ENCODE assay signal across 8 cellular contexts in genomic region chr6:45922728-45923351, GRCh38.
DNase-seq lines count a peak whose midpoint lies in the region; ATAC-seq, FAIRE-seq and TF ChIP-seq lines count a peak whose summit lies in the region.

No MANE protein-coding gene starts in this region.

- no peaks in the 10 kb centered on the region for H3K79me2 ChIP-seq in PC-3 (ENCODE audit: low read length)

- intact Hi-C loops in PC-3 (cut with micrococcal nuclease) (loop anchor here (1.0 to 5.0 kb wide), 7 partner anchors 208 to 1446 kb away; no protein-coding TSS in a partner anchor), pancreas (cut with DNase I) (loop anchor here in 1 of 3 donors (10.0 kb wide), 1 partner anchor 1448 kb away; no protein-coding TSS in a partner anchor)

- no peak for TF ChIP-seq POLR2A in gastroesophageal sphincter (IDR thresholded peaks at IDR 0.05)
- peak in 1 of 2 donors; percentile 16 for TF ChIP-seq POLR2A in tibial nerve (IDR thresholded peaks at IDR 0.05)

- H3K36me3 ChIP-seq in PC-3 (ENCODE audit: low read depth, low read length) (no peaks in the 10 kb centered on the region), gastroesophageal sphincter (no peaks in the 10 kb centered on the region), pancreas (no peaks in the 10 kb centered on the region), tibial nerve (no peaks in the 10 kb centered on the region)

- no peak overlapping the region for H3K9ac ChIP-seq in PC-3 (ENCODE audit: low read length)

- POLR2A ChIA-PET in PC-3 (lab: Charles Lee; ENCODE audit: unreplicated experiment) = interaction anchor here (0.6 kb wide), 2 partner anchors 385 to 398 kb away, joined by 3 to 4 read pairs; no protein-coding TSS in a partner anchor

- H3K4me3 ChIP-seq in PC-3 (ENCODE audit: low read length) (no peak overlapping the region; the same call in 1 of the 2 replicates), gastroesophageal sphincter (no peak overlapping the region), pancreas (no peak overlapping the region), tibial nerve (no peak overlapping the region)

- DNase-seq in DMS53 treated with DMSO at 0.1 percent for 48 hours (lab: John Stamatoyannopoulos, UW; ENCODE audit: unreplicated experiment) = peak; percentile 25
- DNase-seq in PC-3 = peak; percentile 72
- DNase-seq in activated effector memory CD4-positive, alpha-beta T cell treated with anti-CD3 and anti-CD28 coated beads, Interleukin-2, amount 50 U/mL, for 16 hours = peak; percentile 80
- DNase-seq in pancreas = peak in 4 of 6 donors; percentile 13 to 51 (median 30)
- peak; percentile 59 to 79 for DNase-seq in tibial nerve (ENCODE audit: low spot score in 2 of 2)

- H3K9me2 ChIP-seq in PC-3 (replicated peaks; ENCODE audit: low read length) = no peaks in the 10 kb centered on the region

- no peaks in the 10 kb centered on the region for H4K20me1 ChIP-seq in PC-3 (ENCODE audit: low read length)

- ATAC-seq in HG02763 (IDR thresholded peaks at IDR 0.05; ENCODE audit: unreplicated experiment) (peak; percentile 46), PC-3 (peak; percentile 72), gastroesophageal sphincter (peak; percentile 61), pancreas (peak in 3 of 4 donors; percentile 84 to 94 (median 93)), HG03457 (IDR thresholded peaks at IDR 0.05; ENCODE audit: unreplicated experiment) (no peak)

- H3K9me3 ChIP-seq in PC-3 (ENCODE audit: low read length) (no peaks in the 10 kb centered on the region), gastroesophageal sphincter (no peaks in the 10 kb centered on the region), pancreas (no peaks in the 10 kb centered on the region), tibial nerve (no peaks in the 10 kb centered on the region)

- H3K27me3 ChIP-seq in PC-3 (ENCODE audit: low read length) (no peaks in the 10 kb centered on the region), gastroesophageal sphincter (peaks cover 4% of the 10 kb centered on the region), pancreas (peaks cover 0 to 4% (median 0%) of the 10 kb centered on the region in 4 donors), tibial nerve (no peaks in the 10 kb centered on the region)

- peak overlapping the region; percentile 72 for H2AFZ ChIP-seq in PC-3 (ENCODE audit: low read length)

- BruUV-seq in PC-3 (replicated peaks; lab: Mats Ljungman, UMichigan) = no TSS peak

- CTCF ChIA-PET in PC-3 (lab: Charles Lee) = interaction anchor here (0.6 to 2.3 kb wide), 13 partner anchors 138 to 1447 kb away, joined by 3 to 21 read pairs (median 5); no protein-coding TSS in a partner anchor

- H3K27ac ChIP-seq in PC-3 (ENCODE audit: low read length) = no peak overlapping the region
- no peak overlapping the region for H3K27ac ChIP-seq in gastroesophageal sphincter
- H3K27ac ChIP-seq in pancreas = no peak overlapping the region
- H3K27ac ChIP-seq in tibial nerve = peak overlapping the region in 1 of 4 donors; percentile 55

- WGBS in gastroesophageal sphincter (ENCODE audit: low coverage in 1 of 2), 2 donors = 36 to 44% methylated on average over 11 of the region's 11 CpGs
- 33 to 37% methylated on average over 11 of the region's 11 CpGs for WGBS in pancreas, 2 donors
- WGBS in tibial nerve, 2 donors = 29 to 31% methylated on average over 11 of the region's 11 CpGs

- H3K4me2 ChIP-seq in PC-3 (ENCODE audit: low read length) = peak overlapping the region; percentile 36

- TF ChIP-seq CTCF in PC-3 (conservative IDR thresholded peaks at IDR 0.05; ENCODE audit: low read depth, low read length) = peak; percentile 91
- peak in 3 of 4 experiments; percentile 34 to 59 (median 40) for TF ChIP-seq CTCF in gastroesophageal sphincter (IDR thresholded peaks at IDR 0.05)
- peak in 3 of 4 donors; percentile 21 to 32 (median 27) for TF ChIP-seq CTCF in pancreas (IDR thresholded peaks at IDR 0.05)
- TF ChIP-seq CTCF in tibial nerve (IDR thresholded peaks at IDR 0.05) = peak; percentile 52 to 80 (median 61)

- TF ChIP-seq EP300 in gastroesophageal sphincter (IDR thresholded peaks at IDR 0.05) (no peak), tibial nerve (IDR thresholded peaks at IDR 0.05) (no peak)

- FAIRE-seq in pancreas (lab: Jason Lieb, UNC) = no peak

- H3K4me1 ChIP-seq in PC-3 (ENCODE audit: insufficient read depth, low read length) (peaks cover 33% of the 10 kb centered on the region), gastroesophageal sphincter (no peaks in the 10 kb centered on the region), pancreas (no peaks in the 10 kb centered on the region), tibial nerve (peaks cover 0 to 20% (median 4%) of the 10 kb centered on the region in 4 donors)

- no peaks in the 10 kb centered on the region for H3F3A ChIP-seq in PC-3 (ENCODE audit: low read length, unreplicated experiment)

Comparison
In these comparisons a context has a peak if more than half of its experiments do, and no peak if none do; other contexts are left out.
1. DNase-seq: peak in every context shown above with its lines; median percentile 80 in activated effector memory CD4-positive, alpha-beta T cell treated with anti-CD3 and anti-CD28 coated beads, Interleukin-2, amount 50 U/mL, for 16 hours; 72 in PC-3; 69 in tibial nerve; 30 in pancreas; 25 in DMS53 treated with DMSO at 0.1 percent for 48 hours.
2. CTCF ChIP-seq: peak in every context shown above with its lines; median percentile 91 in PC-3; 61 in tibial nerve; 40 in gastroesophageal sphincter; 27 in pancreas.